In genomic region chr2:241149925-241150659, GRCh38 we compare ENCODE assay signal across 8 cellular contexts. TPM values are rescaled to one million over a fixed set of nuclear protein-coding genes. Genes with fewer than 3 reads are reported as not detected.
DNase-seq lines count a peak whose midpoint lies in the region; ATAC-seq and TF ChIP-seq lines count a peak whose summit lies in the region.

TSS of gene PPP1R7 (plus strand) at chr2:241150467. CDS start at chr2:241150496, 29 bp downstream.

- CTCF ChIA-PET in IMR-90 (lab: Yijun Ruan, JAX), result interaction anchor here (0.6 kb wide), 1 partner anchor 539 kb away, joined by 3 read pairs; no protein-coding TSS in a partner anchor

- peak within 1 kb of the TSS; percentile 98 for H2AK9ac ChIP-seq in IMR-90 (replicated peaks; ENCODE audit: low read depth, low read length, poor library complexity)

- no peak within 1 kb of the TSS; the same call in 2 of the 3 replicates for H2BK15ac ChIP-seq in IMR-90 (ENCODE audit: low read depth, low read length)

- H3K27ac ChIP-seq in IMR-90 (ENCODE audit: insufficient read depth, low read length), result peak within 1 kb of the TSS; percentile 16

- peak; percentile 94 for DNase-seq in DMS153 (lab: John Stamatoyannopoulos, UW)
- peak; percentile 90 for DNase-seq in IMR-90
- peak; percentile 96 for DNase-seq in OCI-M1 (lab: John Stamatoyannopoulos, UW)
- peak; percentile 93 for DNase-seq in activated T-cell treated with anti-CD3 and anti-CD28 coated beads for 24 hours (ENCODE audit: low read depth)
- peak; percentile 99 for DNase-seq in epidermal melanocyte (ENCODE audit: insufficient read length, low spot score)
- DNase-seq in mucosa of descending colon, result peak; percentile 95 to 98 (median 97)
- peak; percentile 90 for DNase-seq in stimulated activated CD8-positive, alpha-beta memory T cell treated with anti-CD3 and anti-CD28 coated beads, Interleukin-4, amount 100 ng/mL, for 24 hours (ENCODE audit: low read depth)

- dilution Hi-C loops in IMR-90 (cut with HindIII; ENCODE audit: low sequenced_read_pairs, unreplicated experiment), result no loop called here

- TF ChIP-seq CTCF in IMR-90 (conservative IDR thresholded peaks at IDR 0.05; ENCODE audit: low read depth, low read length) (0 out of 2 replicates have a peak, but pooled peaks have one; percentile 25), mucosa of descending colon (IDR thresholded peaks at IDR 0.05) (no peak)

- H3K4me2 ChIP-seq in IMR-90 (ENCODE audit: low read depth, low read length), result peak within 1 kb of the TSS; percentile 99

- H3K9me1 ChIP-seq in IMR-90 (ENCODE audit: insufficient read depth, low read length), result peaks cover 17% of the 10 kb centered on the region

- peak within 1 kb of the TSS; percentile 91 for H3K23ac ChIP-seq in IMR-90 (ENCODE audit: low read depth, low read length)

- H4K20me1 ChIP-seq in IMR-90 (ENCODE audit: insufficient read depth, low read length), result peaks cover 21% of the 10 kb centered on the region

- H3K4me1 ChIP-seq in IMR-90 (ENCODE audit: control insufficient read depth, insufficient read depth, low read length) (peaks cover 7% of the 10 kb centered on the region; the same call in 1 of the 2 replicates), mucosa of descending colon (ENCODE audit: low read depth) (peaks cover 12% of the 10 kb centered on the region)

- in situ Hi-C loops in IMR-90 (cut with MboI; ENCODE audit: low sequenced_read_pairs), result no loop called here

- peak within 1 kb of the TSS; percentile 87 for H3K9ac ChIP-seq in IMR-90 (ENCODE audit: low read depth, low read length)

- peak within 1 kb of the TSS; percentile 43 for H2BK5ac ChIP-seq in IMR-90 (ENCODE audit: low read depth, low read length, poor library complexity, severe bottlenecking)

- intact Hi-C loops in IMR-90 (cut with micrococcal nuclease) (loop anchor here (2.0 to 5.0 kb wide), 3 partner anchors 47 to 299 kb away; partner anchors contain the start of gene MTERF4), mucosa of descending colon (cut with DNase I, micrococcal nuclease) (no loop called here)

- peak within 1 kb of the TSS; percentile 83 for H3K14ac ChIP-seq in IMR-90 (replicated peaks; ENCODE audit: low read depth, low read length)

- H3K56ac ChIP-seq in IMR-90 (ENCODE audit: extremely low read depth, insufficient read depth, low read length), result peak within 1 kb of the TSS; percentile 42; the same call in 1 of the 2 replicates

- BruUV-seq in IMR-90 (replicated peaks; lab: Mats Ljungman, UMichigan), result no TSS peak

- H2AK5ac ChIP-seq in IMR-90 (ENCODE audit: low read depth, low read length), result peak within 1 kb of the TSS; percentile 90

- H2BK120ac ChIP-seq in IMR-90 (ENCODE audit: low read depth, low read length), result 0 out of 2 replicates have a peak within 1 kb of the TSS, but pooled peaks have one; percentile 30

- H3K79me1 ChIP-seq in IMR-90 (ENCODE audit: low read depth in 1 of 2, low read length in 2 of 2), result peaks cover 21 to 42% of the 10 kb centered on the region in 2 experiments

- peaks cover 6% of the 10 kb centered on the region for H3K36me3 ChIP-seq in IMR-90 (ENCODE audit: control insufficient read depth, insufficient read depth, low read length)
- peaks cover 3% of the 10 kb centered on the region for H3K36me3 ChIP-seq in mucosa of descending colon (ENCODE audit: low read depth)

- peak within 1 kb of the TSS; percentile 96 for H2AFZ ChIP-seq in IMR-90 (replicated peaks; ENCODE audit: low read length, poor library complexity)

- peak within 1 kb of the TSS; percentile 89 for H4K91ac ChIP-seq in IMR-90 (ENCODE audit: insufficient read depth, low read depth, low read length)

- POLR2A ChIA-PET in IMR-90 (lab: Charles Lee; ENCODE audit: unreplicated experiment), result no interaction called here

- peak within 1 kb of the TSS; percentile 15; the same call in 1 of the 2 replicates for H4K5ac ChIP-seq in IMR-90 (ENCODE audit: low read depth, low read length)

- no peak within 1 kb of the TSS for H2BK20ac ChIP-seq in IMR-90 (ENCODE audit: low read depth, low read length)

- no peak within 1 kb of the TSS for H3K18ac ChIP-seq in IMR-90 (ENCODE audit: low read depth, low read length)

- ATAC-seq in GM21528 (IDR thresholded peaks at IDR 0.05; ENCODE audit: low FRiP score, unreplicated experiment), result peak; percentile 74
- ATAC-seq in IMR-90 (ENCODE audit: low read depth), result peak; percentile 90
- ATAC-seq in mucosa of descending colon, result peak; percentile 92

- TF ChIP-seq POLR2A in IMR-90 (IDR thresholded peaks at IDR 0.05; ENCODE audit: low read depth, low read length), result peak; percentile 80

- H3K4me3 ChIP-seq in IMR-90 (ENCODE audit: insufficient read depth, low read depth, low read length) (peak within 1 kb of the TSS; percentile 75), mucosa of descending colon (peak within 1 kb of the TSS; percentile 96)

- H4K8ac ChIP-seq in IMR-90 (ENCODE audit: low read depth in 2 of 2, low read length in 2 of 2), result peak within 1 kb of the TSS; percentile 62 to 83

- H3K27me3 ChIP-seq in IMR-90 (ENCODE audit: control insufficient read depth, insufficient read depth, low read length), result no peaks in the 10 kb centered on the region

- H3K4ac ChIP-seq in IMR-90 (ENCODE audit: low read depth, low read length), result peak within 1 kb of the TSS; percentile 92

- H3K9me3 ChIP-seq in IMR-90 (ENCODE audit: control insufficient read depth, insufficient read depth, low read length) (no peaks in the 10 kb centered on the region), mucosa of descending colon (no peaks in the 10 kb centered on the region)

- WGBS in IMR-90 (ENCODE audit: extremely low coverage in 2 of 2, insufficient read length in 1 of 2), 2 experiments, result 2% methylated on average over 38 of the region's 73 CpGs; no CpG with 5 or more reads in 1 of the 2 experiments

- 0 out of 2 replicates have a peak, but pooled peaks have one; percentile 22 for TF ChIP-seq RAD21 in IMR-90 (IDR thresholded peaks at IDR 0.05; ENCODE audit: low read length)

TF ChIP-seq in IMR-90, 13 proteins besides CTCF, POLR2A, EP300 and RAD21:
- TF ChIP-seq CEBPB (IDR thresholded peaks at IDR 0.05; ENCODE audit: low read depth, low read length) (no peak), MXI1 (IDR thresholded peaks at IDR 0.05; ENCODE audit: borderline replicate concordance, low read depth, low read length) (peak; percentile 73; the same call in 1 of the 2 replicates), FOS (IDR thresholded peaks at IDR 0.05; ENCODE audit: low read depth, low read length) (peak; percentile 29; the same call in 1 of the 2 replicates), MAFK (IDR thresholded peaks at IDR 0.05; ENCODE audit: low read depth, low read length) (no peak)

RNA-seq across cellular contexts. Expression of gene PPP1R7, which starts in this region (rescaled TPM):
- total RNA-seq in IMR-90 (2012; rRNA removed) (60.8 and 104 TPM in 2 replicates), mucosa of descending colon (10 to 100 TPM; 59.3 to 68.9 (median 61.9) TPM)
- 70.0 and 70.8 TPM in 2 replicates for polyA plus RNA-seq in IMR-90 (2012; rRNA removed)
- 22.6 and 23.6 TPM in 2 replicates for polyA plus RNA-seq in IMR-90 (2012; cell fraction: cytosol; rRNA removed)
- polyA plus RNA-seq in IMR-90 (2012; cell fraction: nucleus; rRNA removed; ENCODE audit: low replicate concordance), result 20.1 and 47.4 TPM in 2 replicates

Comparison
In these comparisons a context has a peak if more than half of its experiments do, and no peak if none do; other contexts are left out.
1. Peak in every context shown above with its lines: DNase-seq, ATAC-seq, H3K4me3 ChIP-seq and H3K27ac ChIP-seq.